Comparison of ENCODE assay signal across 8 cellular contexts in genomic region chr4:51885371-51885770, GRCh38. TPM values are rescaled to one million over a fixed set of nuclear protein-coding genes. Genes with fewer than 3 reads are reported as not detected.
DNase-seq lines count a peak whose midpoint lies in the region; ATAC-seq and TF ChIP-seq lines count a peak whose summit lies in the region.

No MANE protein-coding gene starts in this region.

- TF ChIP-seq EP300 in sigmoid colon (IDR thresholded peaks at IDR 0.05) = no peak
- no peak for TF ChIP-seq EP300 in gastroesophageal sphincter (IDR thresholded peaks at IDR 0.05)

- TF ChIP-seq POLR2A in sigmoid colon (IDR thresholded peaks at IDR 0.05) (no peak), gastroesophageal sphincter (IDR thresholded peaks at IDR 0.05) (no peak)

- no peaks in the 10 kb centered on the region for H3K27me3 Mint-ChIP-seq in stimulated activated naive CD8-positive, alpha-beta T cell treated with anti-CD3 and anti-CD28 coated beads, Interleukin-15, Interleukin-2, amounts not matched to agents 100 ng/mL and 50 ng/mL, for 24 hours

- TF ChIP-seq CTCF in HL-60 (IDR thresholded peaks at IDR 0.05; ENCODE audit: insufficient read depth, low read length) = peak; percentile 23
- peak; percentile 39 for TF ChIP-seq CTCF in astrocyte of the cerebellum (IDR thresholded peaks at IDR 0.05; ENCODE audit: low read depth, low read length, missing control alignments)
- peak in 2 of 4 experiments; percentile 9 to 27 for TF ChIP-seq CTCF in sigmoid colon (IDR thresholded peaks at IDR 0.05)
- peak in 2 of 4 experiments; percentile 27 to 48 for TF ChIP-seq CTCF in gastroesophageal sphincter (IDR thresholded peaks at IDR 0.05)

- H3K4me3 ChIP-seq in HL-60 (replicated peaks; ENCODE audit: insufficient read depth, low read length) (no peak overlapping the region), astrocyte of the cerebellum (ENCODE audit: low read depth, low read length) (no peak overlapping the region), sigmoid colon (no peak overlapping the region), gastroesophageal sphincter (no peak overlapping the region)

- in situ Hi-C loops in astrocyte of the cerebellum (cut with HindIII; ENCODE audit: low sequenced_read_pairs) = no loop called here

- peaks cover 66% of the 10 kb centered on the region for H3K36me3 Mint-ChIP-seq in stimulated activated naive CD8-positive, alpha-beta T cell treated with anti-CD3 and anti-CD28 coated beads, Interleukin-15, Interleukin-2, amounts not matched to agents 100 ng/mL and 50 ng/mL, for 24 hours (ENCODE audit: low read depth)

- peak overlapping the region; percentile 3 for H3K27ac Mint-ChIP-seq in stimulated activated naive CD8-positive, alpha-beta T cell treated with anti-CD3 and anti-CD28 coated beads, Interleukin-15, Interleukin-2, amounts not matched to agents 100 ng/mL and 50 ng/mL, for 24 hours

- H3K27ac ChIP-seq in HL-60 (replicated peaks) (no peak overlapping the region), sigmoid colon (no peak overlapping the region), gastroesophageal sphincter (no peak overlapping the region)

- H3K27me3 ChIP-seq in HL-60 (ENCODE audit: insufficient read depth, poor library complexity, severe bottlenecking) (no peaks in the 10 kb centered on the region), sigmoid colon (no peaks in the 10 kb centered on the region), gastroesophageal sphincter (no peaks in the 10 kb centered on the region)

- no peak overlapping the region for H3K4me3 Mint-ChIP-seq in stimulated activated naive CD8-positive, alpha-beta T cell treated with anti-CD3 and anti-CD28 coated beads, Interleukin-15, Interleukin-2, amounts not matched to agents 100 ng/mL and 50 ng/mL, for 24 hours

- no peaks in the 10 kb centered on the region for H3K4me1 Mint-ChIP-seq in stimulated activated naive CD8-positive, alpha-beta T cell treated with anti-CD3 and anti-CD28 coated beads, Interleukin-15, Interleukin-2, amounts not matched to agents 100 ng/mL and 50 ng/mL, for 24 hours (ENCODE audit: low read depth)

- DNase-seq in stimulated activated naive CD8-positive, alpha-beta T cell treated with anti-CD3 and anti-CD28 coated beads, Interleukin-15, Interleukin-2, amounts not matched to agents 100 U/mL and 50 U/mL, for 24 hours = no peak
- DNase-seq in HL-60 (ENCODE audit: low read depth in 1 of 2, low spot score in 1 of 2) (no peak), astrocyte of the cerebellum (ENCODE audit: low read depth) (peak; percentile 20), lung microvascular endothelial cell (ENCODE audit: low read depth in 2 of 2) (peak; percentile 57 to 64), sigmoid colon (no peak), GF-D8 (lab: John Stamatoyannopoulos, UW) (no peak)

- no peaks in the 10 kb centered on the region for H3K9me3 ChIP-seq in sigmoid colon
- H3K9me3 ChIP-seq in gastroesophageal sphincter = no peaks in the 10 kb centered on the region

- intact Hi-C loops in sigmoid colon (cut with DNase I) = no loop called here

- 78 to 88% methylated on average over 5 of the region's 5 CpGs for WGBS in sigmoid colon, 2 donors
- WGBS in gastroesophageal sphincter (ENCODE audit: low coverage in 1 of 2), 2 donors = 60 to 79% methylated on average over 5 of the region's 5 CpGs

- ATAC-seq in stimulated activated naive CD8-positive, alpha-beta T cell treated with anti-CD3 and anti-CD28 coated beads, Interleukin-15, Interleukin-2, amounts not matched to agents 100 U/mL and 50 U/mL, for 24 hours = no peak
- ATAC-seq in gastroesophageal sphincter = no peak

- H3K4me1 ChIP-seq in sigmoid colon (no peaks in the 10 kb centered on the region), gastroesophageal sphincter (peaks cover 0 to 6% (median 0%) of the 10 kb centered on the region in 3 donors)

- no peaks in the 10 kb centered on the region for H3K9me3 Mint-ChIP-seq in stimulated activated naive CD8-positive, alpha-beta T cell treated with anti-CD3 and anti-CD28 coated beads, Interleukin-15, Interleukin-2, amounts not matched to agents 100 ng/mL and 50 ng/mL, for 24 hours

- H3K36me3 ChIP-seq in sigmoid colon = peaks cover 0 to 74% (median 4%) of the 10 kb centered on the region in 4 donors
- peaks cover 0 to 83% of the 10 kb centered on the region in 2 donors for H3K36me3 ChIP-seq in gastroesophageal sphincter

RNA-seq across cellular contexts. Expression of gene DCUN1D4, which starts 42.4 kb away (rescaled TPM):
- total RNA-seq in lung microvascular endothelial cell = 21.6 and 29.0 TPM in 2 replicates
- total RNA-seq in sigmoid colon = 10 to 100 TPM; 48.6 to 76.2 (median 62.3) TPM
- polyA plus RNA-seq in sigmoid colon = 10 to 100 TPM in 1 of 3 donors, 1 to 10 TPM in 2; 9.6 to 10.7 (median 9.9) TPM
- 10 to 100 TPM; 48.9 to 81.9 (median 51.0) TPM for total RNA-seq in gastroesophageal sphincter

Comparison
In these comparisons a context has a peak if more than half of its experiments do, and no peak if none do; other contexts are left out.
1. DNase-seq: peak in astrocyte of the cerebellum (single experiment) and lung microvascular endothelial cell (2 of 2); none in stimulated activated naive CD8-positive, alpha-beta T cell treated with anti-CD3 and anti-CD28 coated beads, Interleukin-15, Interleukin-2, amounts not matched to agents 100 U/mL and 50 U/mL, for 24 hours (single experiment), HL-60 (0 of 2), sigmoid colon (single experiment) and GF-D8 (single experiment).